1 cellular context compared by ENCODE assay signal in the genomic region with DNA sequence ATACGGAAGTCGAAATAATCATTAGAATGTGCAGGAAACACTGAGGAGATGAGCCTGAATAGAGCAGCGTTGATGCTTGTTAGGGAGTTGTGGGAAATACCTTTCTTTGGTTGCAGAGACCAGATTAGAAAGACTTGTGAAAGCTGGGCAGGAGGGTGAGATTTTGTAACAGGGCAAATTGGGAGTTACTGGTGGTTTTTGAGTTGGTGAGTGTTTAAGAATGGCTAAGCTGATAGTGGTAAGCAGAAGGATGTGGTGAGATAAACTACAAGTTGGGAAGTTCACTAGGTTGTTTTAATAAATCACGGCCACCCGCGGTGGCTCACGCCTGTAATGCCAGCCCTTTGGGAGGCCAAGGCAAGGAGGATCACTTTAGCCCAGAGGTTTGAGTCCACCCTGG.
TF ChIP-seq lines count a peak whose summit lies in the region.

No MANE protein-coding gene starts in this region.

TF ChIP-seq in K562, 482 proteins besides CTCF, POLR2A, EP300 and RAD21:
- TF ChIP-seq TEAD4 (IDR thresholded peaks at IDR 0.05; ENCODE audit: low read length) (peak; percentile 44), TEAD4 (CRISPR knock-in tag; IDR thresholded peaks at IDR 0.05; ENCODE audit: borderline replicate concordance) (no peak), NFE2 (IDR thresholded peaks at IDR 0.05; ENCODE audit: low read depth) (no peak), TCF3 (CRISPR knock-in tag; IDR thresholded peaks at IDR 0.05) (peak; percentile 55), NFIC (IDR thresholded peaks at IDR 0.05) (0 out of 2 replicates have a peak, but pooled peaks have one; percentile 11), KDM1A (IDR thresholded peaks at IDR 0.05) (peak; percentile 75 to 78), HDAC1 (IDR thresholded peaks at IDR 0.05) (peak in 1 of 2 experiments; percentile 50; a peak in 1 of 4 replicates), TAL1 (IDR thresholded peaks at IDR 0.05) (peak; percentile 29; the same call in 1 of the 2 replicates), RCOR1 (IDR thresholded peaks at IDR 0.05; ENCODE audit: borderline replicate concordance in 1 of 2, low read depth in 2 of 2, low read length in 2 of 2) (peak in 1 of 2 experiments; percentile 31; a peak in 1 of 4 replicates), ARID1B (IDR thresholded peaks at IDR 0.05) (peak; percentile 30; the same call in 1 of the 2 replicates), SUPT5H (IDR thresholded peaks at IDR 0.05) (no peak), TARDBP (IDR thresholded peaks at IDR 0.05) (no peak), SMARCC2 (IDR thresholded peaks at IDR 0.05; ENCODE audit: low read depth) (no peak), CBFA2T2 (conservative IDR thresholded peaks at IDR 0.05) (0 out of 2 replicates have a peak, but pooled peaks have one; percentile 13), CBFA2T3 (IDR thresholded peaks at IDR 0.05) (peak; percentile 70), CCAR2 (IDR thresholded peaks at IDR 0.05; ENCODE audit: low read depth, low read length) (no peak)
- TF ChIP-seq, protein P1, sequence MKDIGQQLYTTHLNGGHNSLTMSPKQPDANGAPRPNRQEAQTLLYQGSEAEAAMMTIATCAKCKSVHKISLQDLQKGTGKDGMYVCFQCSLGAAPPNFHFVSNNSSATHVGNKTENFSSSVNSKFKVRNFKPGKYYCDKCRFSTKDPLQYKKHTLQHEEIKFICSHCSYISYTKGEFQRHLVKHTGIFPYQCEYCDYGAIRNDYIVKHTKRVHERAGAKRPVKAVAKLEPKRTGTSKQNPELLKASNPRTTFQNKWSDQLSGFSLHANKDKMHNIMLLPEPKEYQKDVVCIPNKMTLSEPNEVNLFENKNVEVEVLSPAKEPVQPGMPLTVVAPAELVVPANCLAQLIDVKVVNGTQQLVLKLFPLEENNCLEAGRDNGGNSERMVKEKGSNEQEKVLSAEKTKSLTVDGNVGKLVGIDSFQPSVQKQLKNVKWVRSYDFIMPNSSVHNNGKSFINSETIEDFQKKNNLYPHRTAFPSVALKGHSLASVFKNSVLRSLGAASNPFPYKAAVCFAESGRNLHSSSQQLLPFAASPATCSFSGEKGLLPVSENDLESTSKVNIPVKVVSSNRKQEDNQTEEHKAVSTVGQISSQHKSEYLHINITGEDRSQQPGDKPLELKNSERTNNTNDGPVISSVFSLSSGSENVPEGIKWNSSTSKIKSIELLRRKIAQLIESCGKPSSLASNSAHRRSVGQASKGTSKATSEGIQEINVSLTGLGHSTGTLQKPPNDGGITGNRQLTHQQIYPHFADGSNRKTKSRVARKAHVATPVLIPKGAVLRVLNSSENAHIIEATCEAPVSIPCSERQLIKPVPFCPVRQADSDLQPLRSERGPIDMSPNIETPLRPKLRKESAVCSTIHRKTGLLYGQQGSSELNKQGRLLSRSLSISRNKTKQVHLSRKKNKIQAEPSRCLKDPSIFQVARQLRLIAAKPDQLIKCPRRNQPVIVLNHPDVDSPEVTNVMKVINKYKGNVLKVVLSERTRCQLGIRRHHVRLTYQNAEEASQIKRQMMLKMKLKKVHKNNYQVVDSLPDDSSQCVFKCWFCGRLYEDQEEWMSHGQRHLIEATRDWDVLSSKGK (CRISPR knock-in tag; IDR thresholded peaks at IDR 0.05) = no peak
- TF ChIP-seq, protein P2, sequence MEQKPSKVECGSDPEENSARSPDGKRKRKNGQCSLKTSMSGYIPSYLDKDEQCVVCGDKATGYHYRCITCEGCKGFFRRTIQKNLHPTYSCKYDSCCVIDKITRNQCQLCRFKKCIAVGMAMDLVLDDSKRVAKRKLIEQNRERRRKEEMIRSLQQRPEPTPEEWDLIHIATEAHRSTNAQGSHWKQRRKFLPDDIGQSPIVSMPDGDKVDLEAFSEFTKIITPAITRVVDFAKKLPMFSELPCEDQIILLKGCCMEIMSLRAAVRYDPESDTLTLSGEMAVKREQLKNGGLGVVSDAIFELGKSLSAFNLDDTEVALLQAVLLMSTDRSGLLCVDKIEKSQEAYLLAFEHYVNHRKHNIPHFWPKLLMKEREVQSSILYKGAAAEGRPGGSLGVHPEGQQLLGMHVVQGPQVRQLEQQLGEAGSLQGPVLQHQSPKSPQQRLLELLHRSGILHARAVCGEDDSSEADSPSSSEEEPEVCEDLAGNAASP (IDR thresholded peaks at IDR 0.05) = no peak
- TF ChIP-seq, protein P3, sequence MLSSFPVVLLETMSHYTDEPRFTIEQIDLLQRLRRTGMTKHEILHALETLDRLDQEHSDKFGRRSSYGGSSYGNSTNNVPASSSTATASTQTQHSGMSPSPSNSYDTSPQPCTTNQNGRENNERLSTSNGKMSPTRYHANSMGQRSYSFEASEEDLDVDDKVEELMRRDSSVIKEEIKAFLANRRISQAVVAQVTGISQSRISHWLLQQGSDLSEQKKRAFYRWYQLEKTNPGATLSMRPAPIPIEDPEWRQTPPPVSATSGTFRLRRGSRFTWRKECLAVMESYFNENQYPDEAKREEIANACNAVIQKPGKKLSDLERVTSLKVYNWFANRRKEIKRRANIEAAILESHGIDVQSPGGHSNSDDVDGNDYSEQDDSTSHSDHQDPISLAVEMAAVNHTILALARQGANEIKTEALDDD (IDR thresholded peaks at IDR 0.05) = peak; percentile 78
- TF ChIP-seq, protein P4, sequence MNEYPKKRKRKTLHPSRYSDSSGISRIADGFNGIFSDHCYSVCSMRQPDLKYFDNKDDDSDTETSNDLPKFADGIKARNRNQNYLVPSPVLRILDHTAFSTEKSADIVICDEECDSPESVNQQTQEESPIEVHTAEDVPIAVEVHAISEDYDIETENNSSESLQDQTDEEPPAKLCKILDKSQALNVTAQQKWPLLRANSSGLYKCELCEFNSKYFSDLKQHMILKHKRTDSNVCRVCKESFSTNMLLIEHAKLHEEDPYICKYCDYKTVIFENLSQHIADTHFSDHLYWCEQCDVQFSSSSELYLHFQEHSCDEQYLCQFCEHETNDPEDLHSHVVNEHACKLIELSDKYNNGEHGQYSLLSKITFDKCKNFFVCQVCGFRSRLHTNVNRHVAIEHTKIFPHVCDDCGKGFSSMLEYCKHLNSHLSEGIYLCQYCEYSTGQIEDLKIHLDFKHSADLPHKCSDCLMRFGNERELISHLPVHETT (CRISPR knock-in tag; conservative IDR thresholded peaks at IDR 0.05 in 1 of 2, IDR thresholded peaks at IDR 0.05 in 1 of 2) = no peak
